Comparison of ENCODE assay signal across 1 cellular context in genomic region chr15:64892850-64893403, GRCh38.
TF ChIP-seq lines count a peak whose summit lies in the region.

No MANE protein-coding gene starts in this region.

TF ChIP-seq in GM12878, 131 proteins besides CTCF, POLR2A, EP300 and RAD21 (continued from another document and continues in another):
- TF ChIP-seq HSF1 (IDR thresholded peaks at IDR 0.05; ENCODE audit: low read depth, low read length), result no peak
- TF ChIP-seq NR2C2 (IDR thresholded peaks at IDR 0.05; ENCODE audit: borderline replicate concordance, control insufficient read depth, insufficient read length, low read depth), result no peak
- no peak for TF ChIP-seq SUPT20H (IDR thresholded peaks at IDR 0.05; ENCODE audit: borderline replicate concordance, control insufficient read depth, low read depth, low read length)
- TF ChIP-seq ZBTB4 (CRISPR knock-in tag; IDR thresholded peaks at IDR 0.05), result no peak
- no peak for TF ChIP-seq SPI1 (IDR thresholded peaks at IDR 0.05; ENCODE audit: borderline replicate concordance, insufficient read depth, low read depth, low read length)
- TF ChIP-seq SMAD1 (IDR thresholded peaks at IDR 0.05; ENCODE audit: low read depth, partially characterized antibody), result no peak
- no peak for TF ChIP-seq IRF3 (IDR thresholded peaks at IDR 0.05)
- peak; percentile 50 to 65; a peak in 3 of 4 replicates for TF ChIP-seq BHLHE40 (IDR thresholded peaks at IDR 0.05; ENCODE audit: borderline replicate concordance in 1 of 2, low read depth in 2 of 2, low read length in 1 of 2)
- no peak for TF ChIP-seq HDAC2 (IDR thresholded peaks at IDR 0.05)
- no peak for TF ChIP-seq PML (IDR thresholded peaks at IDR 0.05; ENCODE audit: low read length)
- no peak for TF ChIP-seq SREBF2 (IDR thresholded peaks at IDR 0.05; ENCODE audit: low read length)
- no peak for TF ChIP-seq MYC (IDR thresholded peaks at IDR 0.05; ENCODE audit: insufficient read depth, insufficient read length, insufficient replicate concordance, low read length, severe bottlenecking)
- TF ChIP-seq GATAD2B (conservative IDR thresholded peaks at IDR 0.05; ENCODE audit: low read depth), result no peak
- TF ChIP-seq FOXK2 (IDR thresholded peaks at IDR 0.05), result no peak
- peak in 1 of 2 experiments; percentile 73; a peak in 2 of 3 replicates for TF ChIP-seq EGR1 (IDR thresholded peaks at IDR 0.05; ENCODE audit: borderline replicate concordance in 1 of 2, low read depth in 2 of 2, low read length in 2 of 2)
- no peak for TF ChIP-seq RCOR1 (conservative IDR thresholded peaks at IDR 0.05; ENCODE audit: low read depth, low read length)
- 0 out of 2 replicates have a peak, but pooled peaks have one; percentile 13 for TF ChIP-seq SIN3A (IDR thresholded peaks at IDR 0.05; ENCODE audit: low read depth, low read length)
- no peak for TF ChIP-seq CHD4 (IDR thresholded peaks at IDR 0.05)
- no peak for TF ChIP-seq CBX3 (IDR thresholded peaks at IDR 0.05; ENCODE audit: borderline replicate concordance, low read depth)
- no peak for TF ChIP-seq FOS (IDR thresholded peaks at IDR 0.05; ENCODE audit: borderline replicate concordance, extremely low read depth, insufficient read length)
- TF ChIP-seq NFXL1 (IDR thresholded peaks at IDR 0.05; ENCODE audit: borderline replicate concordance), result no peak
- no peak for TF ChIP-seq USF1 (IDR thresholded peaks at IDR 0.05; ENCODE audit: borderline replicate concordance, extremely low read length, insufficient read depth, low read depth, low read length)
- TF ChIP-seq NR2F1 (conservative IDR thresholded peaks at IDR 0.05), result peak; percentile 58
- no peak for TF ChIP-seq ESRRA (IDR thresholded peaks at IDR 0.05; ENCODE audit: low read length)
- TF ChIP-seq SRF (IDR thresholded peaks at IDR 0.05; ENCODE audit: low read depth in 2 of 2, low read length in 2 of 2), result peak in 1 of 2 experiments; percentile 53; a peak in 1 of 4 replicates
- TF ChIP-seq SMC3 (IDR thresholded peaks at IDR 0.05; ENCODE audit: borderline replicate concordance, low read length), result no peak
- TF ChIP-seq CHD1 (IDR thresholded peaks at IDR 0.05; ENCODE audit: low read depth, low read length), result peak; percentile 22; the same call in 1 of the 2 replicates
- no peak for TF ChIP-seq RUNX3 (IDR thresholded peaks at IDR 0.05; ENCODE audit: low read length)
- no peak for TF ChIP-seq BCL11A (IDR thresholded peaks at IDR 0.05; ENCODE audit: low read depth, low read length)
- no peak for TF ChIP-seq ZBED1 (IDR thresholded peaks at IDR 0.05; ENCODE audit: borderline replicate concordance)
- no peak for TF ChIP-seq NR2C1 (IDR thresholded peaks at IDR 0.05)
- TF ChIP-seq TCF3 (IDR thresholded peaks at IDR 0.05; ENCODE audit: borderline replicate concordance, insufficient read depth, low read depth, low read length), result no peak
- no peak for TF ChIP-seq EED (IDR thresholded peaks at IDR 0.05; ENCODE audit: low read depth)
- TF ChIP-seq CEBPZ (IDR thresholded peaks at IDR 0.05; ENCODE audit: low read depth, low read length), result no peak
- no peak for TF ChIP-seq ZSCAN29 (IDR thresholded peaks at IDR 0.05)
- peak; percentile 80 for TF ChIP-seq PKNOX1 (IDR thresholded peaks at IDR 0.05)
- no peak for TF ChIP-seq IRF4 (IDR thresholded peaks at IDR 0.05; ENCODE audit: low read depth, low read length)
- TF ChIP-seq ELK1 (IDR thresholded peaks at IDR 0.05; ENCODE audit: low read depth, low read length), result no peak
- TF ChIP-seq CUX1 (IDR thresholded peaks at IDR 0.05; ENCODE audit: insufficient replicate concordance, low read depth, low read length), result no peak
- no peak for TF ChIP-seq IRF5 (IDR thresholded peaks at IDR 0.05; ENCODE audit: borderline replicate concordance)
